1 cellular context compared by ENCODE assay signal in genomic region chr2:177625744-177626655, GRCh38.
TF ChIP-seq lines count a peak whose summit lies in the region.

No MANE protein-coding gene starts in this region.

TF ChIP-seq in GM12878, 131 proteins besides CTCF, POLR2A, EP300 and RAD21:
- TF ChIP-seq TAF1 (IDR thresholded peaks at IDR 0.05; ENCODE audit: borderline replicate concordance, low read depth, low read length) (no peak), ZNF687 (IDR thresholded peaks at IDR 0.05) (0 out of 2 replicates have a peak, but pooled peaks have one; percentile 37), MLLT1 (IDR thresholded peaks at IDR 0.05) (no peak), NR2C2 (IDR thresholded peaks at IDR 0.05; ENCODE audit: borderline replicate concordance, control insufficient read depth, insufficient read length, low read depth) (no peak), USF2 (IDR thresholded peaks at IDR 0.05; ENCODE audit: borderline replicate concordance, low read depth, low read length) (no peak), ESRRA (IDR thresholded peaks at IDR 0.05; ENCODE audit: low read length) (no peak), SMARCA5 (IDR thresholded peaks at IDR 0.05) (no peak), SPI1 (IDR thresholded peaks at IDR 0.05; ENCODE audit: borderline replicate concordance, insufficient read depth, low read depth, low read length) (no peak)
